2 cellular contexts compared by ENCODE assay signal in the genomic region with DNA sequence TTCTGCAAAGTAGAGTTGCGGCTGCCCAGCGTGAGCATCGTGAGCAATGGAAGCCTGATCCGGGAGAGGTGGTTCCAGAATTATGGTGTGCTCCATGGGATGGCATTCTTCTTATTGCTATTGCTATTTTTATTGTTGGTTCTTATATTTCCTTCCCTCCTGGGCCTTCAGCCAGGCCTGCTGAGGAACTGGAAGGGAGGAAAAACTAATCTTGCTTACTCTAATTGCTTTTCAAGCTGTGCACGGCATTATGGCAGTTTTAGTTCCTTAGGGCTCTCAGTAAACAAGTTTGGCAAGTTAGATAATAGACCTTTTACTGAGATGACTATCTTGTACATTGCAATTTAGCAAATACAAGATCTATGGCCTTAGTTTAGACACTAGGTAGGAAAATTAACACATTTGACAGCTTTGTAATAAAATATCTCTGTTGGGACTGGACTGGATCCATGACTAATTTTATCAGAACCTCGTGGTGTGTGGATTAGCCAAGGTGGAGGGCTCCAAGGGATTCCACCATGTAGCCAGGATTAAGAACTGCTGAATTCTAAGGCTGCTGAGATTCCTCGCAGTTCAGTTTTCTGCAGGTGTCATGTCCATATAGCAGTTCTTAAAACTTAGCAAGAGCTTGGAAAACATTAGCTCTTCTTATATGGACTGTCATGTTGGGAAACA.
TF ChIP-seq lines count a peak whose summit lies in the region.

No MANE protein-coding gene starts in this region.

TF ChIP-seq in SK-N-SH, 30 proteins besides CTCF, POLR2A, EP300 and RAD21:
- no peak for TF ChIP-seq RFX5 (IDR thresholded peaks at IDR 0.05; ENCODE audit: low read length)
- no peak for TF ChIP-seq USF1 (IDR thresholded peaks at IDR 0.05; ENCODE audit: borderline replicate concordance, low read depth)
- no peak for TF ChIP-seq GABPA (IDR thresholded peaks at IDR 0.05; ENCODE audit: low read depth)
- no peak for TF ChIP-seq RXRA (IDR thresholded peaks at IDR 0.05; ENCODE audit: borderline replicate concordance, low read depth)
- TF ChIP-seq NRF1 (IDR thresholded peaks at IDR 0.05; ENCODE audit: low read depth, low read length): no peak
- TF ChIP-seq TEAD4 (IDR thresholded peaks at IDR 0.05; ENCODE audit: borderline replicate concordance, insufficient read depth): no peak
- TF ChIP-seq, protein P1, sequence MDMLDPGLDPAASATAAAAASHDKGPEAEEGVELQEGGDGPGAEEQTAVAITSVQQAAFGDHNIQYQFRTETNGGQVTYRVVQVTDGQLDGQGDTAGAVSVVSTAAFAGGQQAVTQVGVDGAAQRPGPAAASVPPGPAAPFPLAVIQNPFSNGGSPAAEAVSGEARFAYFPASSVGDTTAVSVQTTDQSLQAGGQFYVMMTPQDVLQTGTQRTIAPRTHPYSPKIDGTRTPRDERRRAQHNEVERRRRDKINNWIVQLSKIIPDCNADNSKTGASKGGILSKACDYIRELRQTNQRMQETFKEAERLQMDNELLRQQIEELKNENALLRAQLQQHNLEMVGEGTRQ (IDR thresholded peaks at IDR 0.05; ENCODE audit: borderline replicate concordance, low read depth, low read length): no peak
- TF ChIP-seq TCF12 (IDR thresholded peaks at IDR 0.05): no peak
- no peak for TF ChIP-seq GATA2 (CRISPR knock-in tag; IDR thresholded peaks at IDR 0.05)
- TF ChIP-seq, protein P2, sequence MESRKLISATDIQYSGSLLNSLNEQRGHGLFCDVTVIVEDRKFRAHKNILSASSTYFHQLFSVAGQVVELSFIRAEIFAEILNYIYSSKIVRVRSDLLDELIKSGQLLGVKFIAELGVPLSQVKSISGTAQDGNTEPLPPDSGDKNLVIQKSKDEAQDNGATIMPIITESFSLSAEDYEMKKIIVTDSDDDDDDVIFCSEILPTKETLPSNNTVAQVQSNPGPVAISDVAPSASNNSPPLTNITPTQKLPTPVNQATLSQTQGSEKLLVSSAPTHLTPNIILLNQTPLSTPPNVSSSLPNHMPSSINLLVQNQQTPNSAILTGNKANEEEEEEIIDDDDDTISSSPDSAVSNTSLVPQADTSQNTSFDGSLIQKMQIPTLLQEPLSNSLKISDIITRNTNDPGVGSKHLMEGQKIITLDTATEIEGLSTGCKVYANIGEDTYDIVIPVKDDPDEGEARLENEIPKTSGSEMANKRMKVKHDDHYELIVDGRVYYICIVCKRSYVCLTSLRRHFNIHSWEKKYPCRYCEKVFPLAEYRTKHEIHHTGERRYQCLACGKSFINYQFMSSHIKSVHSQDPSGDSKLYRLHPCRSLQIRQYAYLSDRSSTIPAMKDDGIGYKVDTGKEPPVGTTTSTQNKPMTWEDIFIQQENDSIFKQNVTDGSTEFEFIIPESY (IDR thresholded peaks at IDR 0.05; ENCODE audit: borderline replicate concordance, low read depth): no peak
- TF ChIP-seq, protein P3, sequence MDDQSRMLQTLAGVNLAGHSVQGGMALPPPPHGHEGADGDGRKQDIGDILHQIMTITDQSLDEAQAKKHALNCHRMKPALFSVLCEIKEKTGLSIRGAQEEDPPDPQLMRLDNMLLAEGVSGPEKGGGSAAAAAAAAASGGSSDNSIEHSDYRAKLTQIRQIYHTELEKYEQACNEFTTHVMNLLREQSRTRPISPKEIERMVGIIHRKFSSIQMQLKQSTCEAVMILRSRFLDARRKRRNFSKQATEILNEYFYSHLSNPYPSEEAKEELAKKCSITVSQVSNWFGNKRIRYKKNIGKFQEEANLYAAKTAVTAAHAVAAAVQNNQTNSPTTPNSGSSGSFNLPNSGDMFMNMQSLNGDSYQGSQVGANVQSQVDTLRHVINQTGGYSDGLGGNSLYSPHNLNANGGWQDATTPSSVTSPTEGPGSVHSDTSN (IDR thresholded peaks at IDR 0.05): no peak
- no peak for TF ChIP-seq SIN3A (IDR thresholded peaks at IDR 0.05; ENCODE audit: borderline replicate concordance, low read depth, low read length)
- no peak for TF ChIP-seq TAF1 (IDR thresholded peaks at IDR 0.05; ENCODE audit: borderline replicate concordance, low read depth, low read length)
- no peak for TF ChIP-seq MEF2A (IDR thresholded peaks at IDR 0.05; ENCODE audit: borderline replicate concordance, low read depth)
- TF ChIP-seq ELF1 (IDR thresholded peaks at IDR 0.05): no peak
- TF ChIP-seq IRF3 (IDR thresholded peaks at IDR 0.05; ENCODE audit: low read depth, low read length): no peak
- TF ChIP-seq CHD2 (IDR thresholded peaks at IDR 0.05; ENCODE audit: low read length, partially characterized antibody): no peak
- TF ChIP-seq YY1 (IDR thresholded peaks at IDR 0.05; ENCODE audit: low read depth): no peak
- no peak for TF ChIP-seq FOXJ3 (CRISPR knock-in tag; IDR thresholded peaks at IDR 0.05)

TF ChIP-seq in HepG2, 621 proteins besides CTCF, POLR2A, EP300 and RAD21:
- TF ChIP-seq SMARCC2 (IDR thresholded peaks at IDR 0.05) (no peak), BCL6 (CRISPR knock-in tag; IDR thresholded peaks at IDR 0.05) (no peak), HOXA5 (CRISPR knock-in tag; IDR thresholded peaks at IDR 0.05) (no peak), ZNF562 (CRISPR knock-in tag; IDR thresholded peaks at IDR 0.05; ENCODE audit: borderline replicate concordance) (no peak), REXO4 (CRISPR knock-in tag; IDR thresholded peaks at IDR 0.05; ENCODE audit: borderline replicate concordance) (no peak), ZFYVE20 (CRISPR knock-in tag; IDR thresholded peaks at IDR 0.05; ENCODE audit: borderline replicate concordance, low read depth) (no peak), MAFG (CRISPR knock-in tag; IDR thresholded peaks at IDR 0.05) (no peak), E2F5 (CRISPR knock-in tag; conservative IDR thresholded peaks at IDR 0.05) (no peak), KDM6A (CRISPR knock-in tag; IDR thresholded peaks at IDR 0.05; ENCODE audit: low read depth) (no peak)
- TF ChIP-seq, protein P4, sequence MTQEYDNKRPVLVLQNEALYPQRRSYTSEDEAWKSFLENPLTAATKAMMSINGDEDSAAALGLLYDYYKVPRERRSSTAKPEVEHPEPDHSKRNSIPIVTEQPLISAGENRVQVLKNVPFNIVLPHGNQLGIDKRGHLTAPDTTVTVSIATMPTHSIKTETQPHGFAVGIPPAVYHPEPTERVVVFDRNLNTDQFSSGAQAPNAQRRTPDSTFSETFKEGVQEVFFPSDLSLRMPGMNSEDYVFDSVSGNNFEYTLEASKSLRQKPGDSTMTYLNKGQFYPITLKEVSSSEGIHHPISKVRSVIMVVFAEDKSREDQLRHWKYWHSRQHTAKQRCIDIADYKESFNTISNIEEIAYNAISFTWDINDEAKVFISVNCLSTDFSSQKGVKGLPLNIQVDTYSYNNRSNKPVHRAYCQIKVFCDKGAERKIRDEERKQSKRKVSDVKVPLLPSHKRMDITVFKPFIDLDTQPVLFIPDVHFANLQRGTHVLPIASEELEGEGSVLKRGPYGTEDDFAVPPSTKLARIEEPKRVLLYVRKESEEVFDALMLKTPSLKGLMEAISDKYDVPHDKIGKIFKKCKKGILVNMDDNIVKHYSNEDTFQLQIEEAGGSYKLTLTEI (CRISPR knock-in tag; conservative IDR thresholded peaks at IDR 0.05): no peak
- TF ChIP-seq, protein P5, sequence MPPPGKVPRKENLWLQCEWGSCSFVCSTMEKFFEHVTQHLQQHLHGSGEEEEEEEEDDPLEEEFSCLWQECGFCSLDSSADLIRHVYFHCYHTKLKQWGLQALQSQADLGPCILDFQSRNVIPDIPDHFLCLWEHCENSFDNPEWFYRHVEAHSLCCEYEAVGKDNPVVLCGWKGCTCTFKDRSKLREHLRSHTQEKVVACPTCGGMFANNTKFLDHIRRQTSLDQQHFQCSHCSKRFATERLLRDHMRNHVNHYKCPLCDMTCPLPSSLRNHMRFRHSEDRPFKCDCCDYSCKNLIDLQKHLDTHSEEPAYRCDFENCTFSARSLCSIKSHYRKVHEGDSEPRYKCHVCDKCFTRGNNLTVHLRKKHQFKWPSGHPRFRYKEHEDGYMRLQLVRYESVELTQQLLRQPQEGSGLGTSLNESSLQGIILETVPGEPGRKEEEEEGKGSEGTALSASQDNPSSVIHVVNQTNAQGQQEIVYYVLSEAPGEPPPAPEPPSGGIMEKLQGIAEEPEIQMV (CRISPR knock-in tag; IDR thresholded peaks at IDR 0.05; ENCODE audit: low read depth): no peak
- TF ChIP-seq, protein P6, sequence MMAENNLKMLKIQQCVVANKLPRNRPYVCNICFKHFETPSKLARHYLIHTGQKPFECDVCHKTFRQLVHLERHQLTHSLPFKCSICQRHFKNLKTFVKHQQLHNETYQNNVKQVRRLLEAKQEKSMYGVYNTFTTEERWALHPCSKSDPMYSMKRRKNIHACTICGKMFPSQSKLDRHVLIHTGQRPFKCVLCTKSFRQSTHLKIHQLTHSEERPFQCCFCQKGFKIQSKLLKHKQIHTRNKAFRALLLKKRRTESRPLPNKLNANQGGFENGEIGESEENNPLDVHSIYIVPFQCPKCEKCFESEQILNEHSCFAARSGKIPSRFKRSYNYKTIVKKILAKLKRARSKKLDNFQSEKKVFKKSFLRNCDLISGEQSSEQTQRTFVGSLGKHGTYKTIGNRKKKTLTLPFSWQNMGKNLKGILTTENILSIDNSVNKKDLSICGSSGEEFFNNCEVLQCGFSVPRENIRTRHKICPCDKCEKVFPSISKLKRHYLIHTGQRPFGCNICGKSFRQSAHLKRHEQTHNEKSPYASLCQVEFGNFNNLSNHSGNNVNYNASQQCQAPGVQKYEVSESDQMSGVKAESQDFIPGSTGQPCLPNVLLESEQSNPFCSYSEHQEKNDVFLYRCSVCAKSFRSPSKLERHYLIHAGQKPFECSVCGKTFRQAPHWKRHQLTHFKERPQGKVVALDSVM (CRISPR knock-in tag; IDR thresholded peaks at IDR 0.05): no peak
